ENCODE assay signal across 26 cellular contexts in the genomic region with DNA sequence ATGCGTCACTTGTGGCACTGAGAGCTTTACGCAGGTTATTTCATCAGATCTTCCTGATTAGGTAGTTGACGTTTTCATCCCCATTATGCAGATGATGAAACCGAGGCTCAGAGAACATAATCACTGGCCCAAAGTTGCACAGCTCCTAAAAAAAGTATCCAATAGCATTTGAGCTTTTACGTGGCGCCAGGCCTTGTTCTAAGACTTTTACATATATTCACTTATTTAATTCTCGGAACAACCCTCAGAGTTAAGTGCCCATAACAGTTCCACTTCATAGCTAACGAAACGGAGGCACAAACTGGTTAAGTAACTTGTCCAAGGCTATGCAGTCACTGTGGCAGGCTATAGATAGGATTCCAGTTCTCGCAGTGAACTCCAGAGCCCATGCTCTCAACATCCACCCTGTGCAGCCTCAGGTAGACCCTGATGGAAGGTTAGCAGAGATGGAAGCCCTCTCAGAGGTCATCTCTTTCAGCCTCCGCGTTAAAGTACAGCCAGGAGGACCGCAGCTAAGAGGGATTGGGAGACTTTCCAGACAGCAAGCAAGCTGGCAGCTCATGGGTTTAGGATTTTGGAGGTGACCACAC. TPM values are rescaled to one million over a fixed set of nuclear protein-coding genes. Genes with fewer than 3 reads are reported as not detected.
DNase-seq lines count a peak whose midpoint lies in the region; ATAC-seq and TF ChIP-seq lines count a peak whose summit lies in the region.
"Had no signal": no experiment of that assay in that cellular context is flagged by ENCODE, and none has a peak within 500 bp of the region (broad histone marks: within the 10 kb centered on the region; RNA-seq: fewer than 3 reads in every experiment).

No MANE protein-coding gene starts in this region.

- TF ChIP-seq CTCF in GM23338 (conservative IDR thresholded peaks at IDR 0.05; ENCODE audit: low read depth in 2 of 2), result no peak
- no peak for TF ChIP-seq CTCF in colonic mucosa (IDR thresholded peaks at IDR 0.05)

- H3K27ac ChIP-seq in GM23338 (ENCODE audit: low read depth) (peak overlapping the region; percentile 85; the same call in 1 of the 2 replicates), colonic mucosa (no peak overlapping the region), neuronal stem cell (replicated peaks; ENCODE audit: low read length) (peak overlapping the region; percentile 66)
- H3K27ac ChIP-seq: body of pancreas, gastroesophageal sphincter, KMS-11, PC-9, upper lobe of right lung had no signal

- ATAC-seq in GM23338 (no peak), GM21423 (IDR thresholded peaks at IDR 0.05; ENCODE audit: unreplicated experiment) (no peak)
- ATAC-seq in activated T-helper 17 cell treated with anti-CD3 and anti-CD28 coated beads, Interleukin-2, amount 50 U/mL, for 72 hours (replicated peaks), result no peak
- ATAC-seq: activated T-cell treated with anti-CD3 and anti-CD28 coated beads, Interleukin-2, amount 50 U/mL, for 72 hours; body of pancreas; gastroesophageal sphincter; naive thymus-derived CD4-positive, alpha-beta T cell; stimulated activated memory B cell treated with anti-CD40 and anti-IgM and Interleukin-4, amounts not matched to agents 10 μg/mL and 1 μg/mL and 100 μg/mL, for 72 hours; upper lobe of right lung had no signal

- H3K27ac Mint-ChIP-seq in activated CD4-positive, alpha-beta T cell treated with anti-CD3 and anti-CD28 coated beads, Interleukin-2, amount 10 ng/mL, durations not matched to agents 24 days and 14 days, result no peak overlapping the region
- H3K27ac Mint-ChIP-seq in GM23338, result no peak overlapping the region
- no peak overlapping the region for H3K27ac Mint-ChIP-seq in activated naive CD4-positive, alpha-beta T cell treated with anti-CD3 and anti-CD28 coated beads for 36 hours
- H3K27ac Mint-ChIP-seq in activated T-helper 17 cell treated with anti-CD3 and anti-CD28 coated beads, Interleukin-2, amount 50 U/mL, for 72 hours, result no peak overlapping the region
- H3K27ac Mint-ChIP-seq: activated T-cell treated with anti-CD3 and anti-CD28 coated beads, Interleukin-2, amount 50 U/mL, for 72 hours; naive thymus-derived CD4-positive, alpha-beta T cell; stimulated activated memory B cell treated with anti-CD40 and anti-IgM and Interleukin-4, amounts not matched to agents 10 μg/mL and 1 μg/mL and 100 μg/mL, for 72 hours had no signal

- peaks cover 2% of the 10 kb centered on the region for H3K27me3 Mint-ChIP-seq in activated CD4-positive, alpha-beta T cell treated with anti-CD3 and anti-CD28 coated beads, Interleukin-2, amount 10 ng/mL, durations not matched to agents 24 days and 14 days
- no peaks in the 10 kb centered on the region for H3K27me3 Mint-ChIP-seq in GM23338 (ENCODE audit: insufficient read depth, low read depth, poor library complexity)
- H3K27me3 Mint-ChIP-seq in activated naive CD4-positive, alpha-beta T cell treated with anti-CD3 and anti-CD28 coated beads for 36 hours (ENCODE audit: low read depth), result no peaks in the 10 kb centered on the region
- peaks cover 2% of the 10 kb centered on the region for H3K27me3 Mint-ChIP-seq in activated T-helper 17 cell treated with anti-CD3 and anti-CD28 coated beads, Interleukin-2, amount 50 U/mL, for 72 hours
- H3K27me3 Mint-ChIP-seq: stimulated activated memory B cell treated with anti-CD40 and anti-IgM and Interleukin-4, amounts not matched to agents 10 μg/mL and 1 μg/mL and 100 μg/mL, for 72 hours had no signal

- no peak overlapping the region for H2BK12ac ChIP-seq in neuronal stem cell (ENCODE audit: low read length)

- H3K4me3 Mint-ChIP-seq in activated CD4-positive, alpha-beta T cell treated with anti-CD3 and anti-CD28 coated beads, Interleukin-2, amount 10 ng/mL, durations not matched to agents 24 days and 14 days, result no peak overlapping the region
- H3K4me3 Mint-ChIP-seq in GM23338, result no peak overlapping the region
- H3K4me3 Mint-ChIP-seq in activated naive CD4-positive, alpha-beta T cell treated with anti-CD3 and anti-CD28 coated beads for 36 hours, result no peak overlapping the region
- no peak overlapping the region for H3K4me3 Mint-ChIP-seq in activated T-helper 17 cell treated with anti-CD3 and anti-CD28 coated beads, Interleukin-2, amount 50 U/mL, for 72 hours
- H3K4me3 Mint-ChIP-seq: activated T-cell treated with anti-CD3 and anti-CD28 coated beads, Interleukin-2, amount 50 U/mL, for 72 hours; naive thymus-derived CD4-positive, alpha-beta T cell; stimulated activated memory B cell treated with anti-CD40 and anti-IgM and Interleukin-4, amounts not matched to agents 10 μg/mL and 1 μg/mL and 100 μg/mL, for 72 hours had no signal

- DNase-seq in activated CD4-positive, alpha-beta T cell treated with anti-CD3 and anti-CD28 coated beads, Interleukin-2, amount 10 ng/mL, durations not matched to agents 24 days and 14 days, result peak; percentile 17
- no peak for DNase-seq in activated CD4-positive, alpha-beta T cell treated with anti-CD3 and anti-CD28 coated beads, Interleukin-2, amount 50 U/mL, for 48 hours
- DNase-seq in GM23338 (ENCODE audit: low spot score), result no peak
- peak; percentile 4 for DNase-seq in colonic mucosa
- no peak for DNase-seq in neuronal stem cell (ENCODE audit: low spot score)
- DNase-seq in activated naive CD4-positive, alpha-beta T cell treated with anti-CD3 and anti-CD28 coated beads for 36 hours, result no peak
- DNase-seq: activated naive CD4-positive, alpha-beta T cell treated with anti-CD3 and anti-CD28 coated beads, Interleukin-2, amount 50 U/mL, for 16 hours; activated T-cell treated with anti-CD3 and anti-CD28 coated beads, Interleukin-2, amount 50 U/mL, for 72 hours; naive thymus-derived CD4-positive, alpha-beta T cell; NCI-H2029; PC-9; SHP77; stimulated activated CD4-positive, alpha-beta T cell treated with anti-CD3 and anti-CD28 coated beads, Interleukin-15, amount 100 ng/mL, for 24 hours; upper lobe of right lung had no signal

- H3K36me3 ChIP-seq in GM23338 (ENCODE audit: insufficient read depth) (no peaks in the 10 kb centered on the region), colonic mucosa (no peaks in the 10 kb centered on the region), neuronal stem cell (replicated peaks in 1 of 2; ENCODE audit: control insufficient read depth in 2 of 2, insufficient read depth in 2 of 2, low read length in 2 of 2) (peaks cover 23 to 67% of the 10 kb centered on the region in 2 donors)

- H2BK5ac ChIP-seq in neuronal stem cell (ENCODE audit: low read length), result no peak overlapping the region

- H3K4me2 ChIP-seq in GM23338 (no peak overlapping the region), neuronal stem cell (ENCODE audit: insufficient read depth, low read length, poor library complexity, severe bottlenecking) (no peak overlapping the region)
- H3K4me2 ChIP-seq: KMS-11, PC-9 had no signal

- no peak overlapping the region for H4K8ac ChIP-seq in neuronal stem cell (ENCODE audit: low read depth, low read length)

- H3K14ac ChIP-seq in neuronal stem cell (ENCODE audit: low read length), result no peak overlapping the region

- intact Hi-C loops in activated CD4-positive, alpha-beta T cell treated with anti-CD3 and anti-CD28 coated beads, Interleukin-2, amount 10 ng/mL, durations not matched to agents 24 days and 14 days (cut with micrococcal nuclease), result no loop called here
- intact Hi-C loops in colonic mucosa (cut with DNase I), result loop anchor here (10.0 kb wide), 1 partner anchor 234 kb away; no protein-coding TSS in a partner anchor
- intact Hi-C loops in activated naive CD4-positive, alpha-beta T cell treated with anti-CD3 and anti-CD28 coated beads for 36 hours (cut with micrococcal nuclease), result loop anchor here (10.0 kb wide), 1 partner anchor 234 kb away; no protein-coding TSS in a partner anchor

- H3K4me3 ChIP-seq in GM23338 (no peak overlapping the region), colonic mucosa (no peak overlapping the region), neuronal stem cell (ENCODE audit: low read length in 2 of 2) (no peak overlapping the region)
- H3K4me3 ChIP-seq: body of pancreas, gastroesophageal sphincter, PC-9, upper lobe of right lung had no signal

- H2BK15ac ChIP-seq in neuronal stem cell (ENCODE audit: low read length), result no peak overlapping the region

- H4K20me1 ChIP-seq in GM23338 (replicated peaks; ENCODE audit: insufficient read depth), result no peaks in the 10 kb centered on the region; the same call in 1 of the 2 replicates

- H2AFZ ChIP-seq in GM23338 (no peak overlapping the region), neuronal stem cell (ENCODE audit: low read length) (no peak overlapping the region)
- H2AFZ ChIP-seq: PC-9 had no signal

- H3K9me2 ChIP-seq in GM23338 (ENCODE audit: insufficient read depth), result no peaks in the 10 kb centered on the region

- peaks cover 2% of the 10 kb centered on the region for H3K9me3 Mint-ChIP-seq in activated CD4-positive, alpha-beta T cell treated with anti-CD3 and anti-CD28 coated beads, Interleukin-2, amount 10 ng/mL, durations not matched to agents 24 days and 14 days
- no peaks in the 10 kb centered on the region for H3K9me3 Mint-ChIP-seq in GM23338
- no peaks in the 10 kb centered on the region for H3K9me3 Mint-ChIP-seq in activated naive CD4-positive, alpha-beta T cell treated with anti-CD3 and anti-CD28 coated beads for 36 hours
- H3K9me3 Mint-ChIP-seq in activated T-helper 17 cell treated with anti-CD3 and anti-CD28 coated beads, Interleukin-2, amount 50 U/mL, for 72 hours, result peaks cover 2% of the 10 kb centered on the region
- H3K9me3 Mint-ChIP-seq: activated T-cell treated with anti-CD3 and anti-CD28 coated beads, Interleukin-2, amount 50 U/mL, for 72 hours; naive thymus-derived CD4-positive, alpha-beta T cell had no signal

- no peak overlapping the region for H2AK5ac ChIP-seq in neuronal stem cell (ENCODE audit: low read depth, low read length)

- H3K18ac ChIP-seq in neuronal stem cell (ENCODE audit: low read length), result no peak overlapping the region

- CTCF ChIA-PET in activated naive CD4-positive, alpha-beta T cell treated with anti-CD3 and anti-CD28 coated beads for 36 hours (lab: Charles Lee), result no interaction called here

- H3K9ac ChIP-seq in colonic mucosa (ENCODE audit: low read depth in 2 of 2, low read length in 2 of 2) (no peak overlapping the region), neuronal stem cell (ENCODE audit: low read depth, low read length, poor library complexity) (no peak overlapping the region)
- H3K9ac ChIP-seq: KMS-11 had no signal

- H3K9me3 ChIP-seq in colonic mucosa, result no peaks in the 10 kb centered on the region
- H3K9me3 ChIP-seq in neuronal stem cell (replicated peaks in 1 of 2; ENCODE audit: control insufficient read depth in 2 of 2, insufficient read depth in 1 of 2, low read depth in 1 of 2, low read length in 2 of 2), result peaks cover 3 to 5% of the 10 kb centered on the region in 2 donors
- H3K9me3 ChIP-seq: body of pancreas, upper lobe of right lung had no signal

- H3F3A ChIP-seq in GM23338 (replicated peaks; ENCODE audit: low read depth), result peaks cover 4% of the 10 kb centered on the region; the same call in 1 of the 2 replicates

- no peak overlapping the region for H3K23ac ChIP-seq in neuronal stem cell (ENCODE audit: low read depth, low read length, poor library complexity)

- H3K4me1 ChIP-seq in GM23338 (ENCODE audit: insufficient read depth) (peaks cover 14% of the 10 kb centered on the region), colonic mucosa (no peaks in the 10 kb centered on the region), neuronal stem cell (ENCODE audit: control insufficient read depth in 2 of 2, insufficient read depth in 1 of 2, low read depth in 1 of 2, low read length in 2 of 2) (peaks cover 8 to 9% of the 10 kb centered on the region in 2 donors)
- H3K4me1 ChIP-seq: body of pancreas, gastroesophageal sphincter, upper lobe of right lung had no signal

- H3K4me1 Mint-ChIP-seq in activated CD4-positive, alpha-beta T cell treated with anti-CD3 and anti-CD28 coated beads, Interleukin-2, amount 10 ng/mL, durations not matched to agents 24 days and 14 days, result no peaks in the 10 kb centered on the region
- H3K4me1 Mint-ChIP-seq in GM23338, result peaks cover 12% of the 10 kb centered on the region
- no peaks in the 10 kb centered on the region for H3K4me1 Mint-ChIP-seq in activated naive CD4-positive, alpha-beta T cell treated with anti-CD3 and anti-CD28 coated beads for 36 hours (ENCODE audit: low read depth)
- H3K4me1 Mint-ChIP-seq in activated T-helper 17 cell treated with anti-CD3 and anti-CD28 coated beads, Interleukin-2, amount 50 U/mL, for 72 hours, result no peaks in the 10 kb centered on the region
- H3K4me1 Mint-ChIP-seq: naive thymus-derived CD4-positive, alpha-beta T cell; stimulated activated memory B cell treated with anti-CD40 and anti-IgM and Interleukin-4, amounts not matched to agents 10 μg/mL and 1 μg/mL and 100 μg/mL, for 72 hours had no signal

- no peaks in the 10 kb centered on the region for H3K79me2 ChIP-seq in GM23338 (replicated peaks; ENCODE audit: insufficient read depth)

- no peak overlapping the region for H2BK120ac ChIP-seq in neuronal stem cell (ENCODE audit: low read depth, low read length)

- H3K79me1 ChIP-seq in neuronal stem cell (ENCODE audit: low read depth, low read length), result no peaks in the 10 kb centered on the region

- no peaks in the 10 kb centered on the region for H3K36me3 Mint-ChIP-seq in activated CD4-positive, alpha-beta T cell treated with anti-CD3 and anti-CD28 coated beads, Interleukin-2, amount 10 ng/mL, durations not matched to agents 24 days and 14 days (ENCODE audit: low read depth)
- peaks cover 20% of the 10 kb centered on the region for H3K36me3 Mint-ChIP-seq in GM23338 (ENCODE audit: low read depth)
- no peaks in the 10 kb centered on the region for H3K36me3 Mint-ChIP-seq in activated naive CD4-positive, alpha-beta T cell treated with anti-CD3 and anti-CD28 coated beads for 36 hours (ENCODE audit: low read depth)
- H3K36me3 Mint-ChIP-seq in activated T-helper 17 cell treated with anti-CD3 and anti-CD28 coated beads, Interleukin-2, amount 50 U/mL, for 72 hours (ENCODE audit: low read depth), result no peaks in the 10 kb centered on the region
- H3K36me3 Mint-ChIP-seq: naive thymus-derived CD4-positive, alpha-beta T cell had no signal

- H3K27me3 ChIP-seq in GM23338 (ENCODE audit: insufficient read depth), result no peaks in the 10 kb centered on the region
- no peaks in the 10 kb centered on the region for H3K27me3 ChIP-seq in colonic mucosa
- H3K27me3 ChIP-seq in neuronal stem cell (ENCODE audit: control insufficient read depth in 3 of 3, insufficient read depth in 3 of 3, low read depth in 1 of 3, low read length in 3 of 3), result no peaks in the 10 kb centered on the region
- H3K27me3 ChIP-seq: body of pancreas, gastroesophageal sphincter, upper lobe of right lung had no signal

- no CpG with 5 or more reads among the region's 13 CpGs for WGBS in neuronal stem cell (ENCODE audit: extremely low coverage in 2 of 2, insufficient read length in 2 of 2, insufficient replicate concordance in 1 of 2), 2 donors

- no peak overlapping the region for H4K91ac ChIP-seq in neuronal stem cell (ENCODE audit: low read depth, low read length, poor library complexity)

- H3K4ac ChIP-seq in neuronal stem cell (ENCODE audit: low read length), result no peak overlapping the region

RNA-seq across cellular contexts. Expression of gene AMBP, which starts 39.3 kb away (rescaled TPM):
- total RNA-seq in activated CD4-positive, alpha-beta T cell treated with anti-CD3 and anti-CD28 coated beads, Interleukin-2, amount 10 ng/mL, durations not matched to agents 24 days and 14 days, result not detected in 2 replicates
- 1.3 and 4.0 TPM in 2 replicates for total RNA-seq in GM23338 (2014; rRNA removed; shearing (Covaris generic))
- polyA plus RNA-seq in GM23338 (2016; fragmentation: Nextera tagmentation; extraction: Ambion mirVana), result 1.6 and 2.0 TPM in 2 replicates
- 1 to 10 TPM; 1.5 to 5.7 TPM for total RNA-seq in colonic mucosa
- 0.06 TPM for polyA plus RNA-seq in neuronal stem cell (2013, experiment 1 of 2)
- 0.11 TPM for polyA plus RNA-seq in neuronal stem cell (2013, experiment 2 of 2)
- not detected for total RNA-seq in activated naive CD4-positive, alpha-beta T cell treated with anti-CD3 and anti-CD28 coated beads for 36 hours
- not detected for total RNA-seq in activated T-helper 17 cell treated with anti-CD3 and anti-CD28 coated beads, Interleukin-2, amount 50 U/mL, for 72 hours
- total RNA-seq: activated T-cell treated with anti-CD3 and anti-CD28 coated beads, Interleukin-2, amount 50 U/mL, for 72 hours; dermis microvascular lymphatic vessel endothelial cell; endothelial cell of umbilical vein; gastroesophageal sphincter; kidney epithelial cell; lower leg skin; naive thymus-derived CD4-positive, alpha-beta T cell; omental fat pad; PC-9; T-helper 2 cell treated with Interferon-gamma antibody and Interleukin-4, amounts not matched to agents 100 ng/mL and 5 ng/mL, for 36 hours had no signal
- polyA plus RNA-seq: endothelial cell of umbilical vein; naive thymus-derived CD4-positive, alpha-beta T cell had no signal

Comparison
In these comparisons a context has a peak if more than half of its experiments do, and no peak if none do; other contexts are left out.
1. DNase-seq: peak in activated CD4-positive, alpha-beta T cell treated with anti-CD3 and anti-CD28 coated beads, Interleukin-2, amount 10 ng/mL, durations not matched to agents 24 days and 14 days (single experiment) and colonic mucosa (single experiment); none in activated CD4-positive, alpha-beta T cell treated with anti-CD3 and anti-CD28 coated beads, Interleukin-2, amount 50 U/mL, for 48 hours (0 of 2), GM23338 (single experiment), neuronal stem cell (single experiment) and activated naive CD4-positive, alpha-beta T cell treated with anti-CD3 and anti-CD28 coated beads for 36 hours (single experiment).